Comparison of ENCODE assay signal across 8 cellular contexts in the genomic region with DNA sequence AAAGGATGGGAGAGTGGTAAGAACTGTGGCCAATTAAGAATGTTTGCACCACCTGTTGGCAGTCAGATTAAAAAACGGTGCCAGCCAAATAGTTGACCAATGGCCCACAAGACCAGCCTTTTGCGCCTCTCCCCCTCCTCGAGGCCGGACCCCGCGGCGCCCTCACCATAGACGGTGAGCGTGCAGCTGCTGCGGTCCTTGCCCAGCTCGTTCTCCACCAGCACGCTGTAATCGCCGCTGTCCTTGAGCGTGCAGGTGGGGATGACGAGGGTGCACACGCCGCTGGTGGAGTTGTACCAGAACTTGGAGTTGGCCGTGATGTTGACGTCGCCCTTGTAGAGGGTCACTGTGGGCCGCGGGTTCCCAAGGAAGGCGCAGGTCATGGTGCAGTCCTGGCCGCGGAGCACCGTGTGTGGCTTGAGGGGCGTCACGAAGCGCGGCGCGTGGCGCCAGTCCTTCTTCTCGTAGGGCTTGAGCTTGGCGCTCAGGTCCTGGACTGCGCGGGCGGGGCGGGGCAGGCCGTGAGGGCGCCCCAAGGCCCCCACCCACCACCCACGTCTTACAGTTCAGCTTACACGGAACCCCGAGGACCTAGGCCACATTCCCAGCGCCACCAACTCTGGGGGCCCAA. TPM values are rescaled to one million over a fixed set of nuclear protein-coding genes. Genes with fewer than 3 reads are reported as not detected.
DNase-seq lines count a peak whose midpoint lies in the region; ATAC-seq and TF ChIP-seq lines count a peak whose summit lies in the region.

No MANE protein-coding gene starts in this region.

- no peaks in the 10 kb centered on the region for H3K9me3 Mint-ChIP-seq in Calu3 (ENCODE audit: low read depth, unreplicated experiment)
- H3K9me3 Mint-ChIP-seq in T-helper 1 cell treated with Interleukin-12 subunit alpha and Interleukin-12 subunit beta and Interleukin-4 antibody, amounts not matched to agents 30 μg/mL and 1 μg/mL, for 36 hours, result no peaks in the 10 kb centered on the region
- no peaks in the 10 kb centered on the region for H3K9me3 Mint-ChIP-seq in endothelial cell (ENCODE audit: unreplicated experiment)
- H3K9me3 Mint-ChIP-seq in naive B cell, result no peaks in the 10 kb centered on the region

- no TSS peak for BruUV-seq in Calu3 (replicated peaks; lab: Mats Ljungman, UMichigan)

- intact Hi-C loops in Calu3 (cut with micrococcal nuclease; ENCODE audit: unreplicated experiment), result no loop called here

- H3K36me3 Mint-ChIP-seq in Calu3 (ENCODE audit: insufficient read depth, unreplicated experiment) (peaks cover 5% of the 10 kb centered on the region), endothelial cell (ENCODE audit: low read depth, unreplicated experiment) (no peaks in the 10 kb centered on the region), naive B cell (peaks cover 0 to 8% of the 10 kb centered on the region in 2 donors)
- H3K36me3 Mint-ChIP-seq in T-helper 1 cell treated with Interleukin-12 subunit alpha and Interleukin-12 subunit beta and Interleukin-4 antibody, amounts not matched to agents 30 μg/mL and 1 μg/mL, for 36 hours (ENCODE audit: low read depth), result no peaks in the 10 kb centered on the region

- H3K27ac Mint-ChIP-seq in Calu3 (ENCODE audit: unreplicated experiment) (no peak overlapping the region), endothelial cell (ENCODE audit: unreplicated experiment) (no peak overlapping the region), naive B cell (peak overlapping the region in 3 of 6 donors; percentile 86 to 99 (median 92))
- H3K27ac Mint-ChIP-seq in T-helper 1 cell treated with Interleukin-12 subunit alpha and Interleukin-12 subunit beta and Interleukin-4 antibody, amounts not matched to agents 30 μg/mL and 1 μg/mL, for 36 hours, result no peak overlapping the region

- H3K4me3 Mint-ChIP-seq in Calu3 (ENCODE audit: low read depth, unreplicated experiment) (peak overlapping the region; percentile 54), endothelial cell (ENCODE audit: unreplicated experiment) (peak overlapping the region; percentile 66), naive B cell (peak overlapping the region; percentile 79 to 96 (median 92))
- H3K4me3 Mint-ChIP-seq in T-helper 1 cell treated with Interleukin-12 subunit alpha and Interleukin-12 subunit beta and Interleukin-4 antibody, amounts not matched to agents 30 μg/mL and 1 μg/mL, for 36 hours, result peak overlapping the region; percentile 93

- CTCF ChIA-PET in Calu3 (lab: Charles Lee), result interaction anchor here (0.7 to 2.0 kb wide), 3 partner anchors 16 to 17 kb away, joined by 3 to 8 read pairs (median 3); no protein-coding TSS in a partner anchor

- TF ChIP-seq CTCF in Calu3 (IDR thresholded peaks at IDR 0.05; ENCODE audit: unreplicated experiment) (no peak), endothelial cell (IDR thresholded peaks at IDR 0.05; ENCODE audit: unreplicated experiment) (no peak)

- peak; percentile 31 to 35 for ATAC-seq in naive B cell (ENCODE audit: low read depth in 2 of 2)

- DNase-seq in Calu3, result no peak
- DNase-seq in endothelial cell (ENCODE audit: low spot score), result no peak
- DNase-seq in naive B cell, result peak; percentile 13
- no peak for DNase-seq in T1000 (lab: John Stamatoyannopoulos, UW)
- no peak for DNase-seq in glomerular visceral epithelial cell (ENCODE audit: extremely low spot score)
- no peak for DNase-seq in kidney glomerular epithelial cell (lab: John Stamatoyannopoulos, UW)
- no peak for DNase-seq in inferior parietal cortex (ENCODE audit: extremely low spot score)

- H3K27me3 Mint-ChIP-seq in Calu3 (ENCODE audit: unreplicated experiment), result peaks cover 79% of the 10 kb centered on the region
- peaks cover 58% of the 10 kb centered on the region for H3K27me3 Mint-ChIP-seq in T-helper 1 cell treated with Interleukin-12 subunit alpha and Interleukin-12 subunit beta and Interleukin-4 antibody, amounts not matched to agents 30 μg/mL and 1 μg/mL, for 36 hours (ENCODE audit: low read depth)
- H3K27me3 Mint-ChIP-seq in endothelial cell (ENCODE audit: unreplicated experiment), result peaks cover 8% of the 10 kb centered on the region
- H3K27me3 Mint-ChIP-seq in naive B cell, result peaks cover 0 to 34% (median 4%) of the 10 kb centered on the region in 3 donors

- H3K4me1 Mint-ChIP-seq in Calu3 (ENCODE audit: low read depth, unreplicated experiment) (peaks cover 5% of the 10 kb centered on the region), endothelial cell (ENCODE audit: unreplicated experiment) (peaks cover 6% of the 10 kb centered on the region), naive B cell (peaks cover 17 to 35% (median 25%) of the 10 kb centered on the region in 3 donors)
- H3K4me1 Mint-ChIP-seq in T-helper 1 cell treated with Interleukin-12 subunit alpha and Interleukin-12 subunit beta and Interleukin-4 antibody, amounts not matched to agents 30 μg/mL and 1 μg/mL, for 36 hours (ENCODE audit: low read depth), result peaks cover 21% of the 10 kb centered on the region

RNA-seq across cellular contexts. Expression of a gene that starts 7.2 kb away (rescaled TPM):
- 8.8 and 11.9 TPM in 2 replicates for total RNA-seq in Calu3 (2022)
- total RNA-seq in endothelial cell (ENCODE audit: unreplicated experiment), result 3.9 TPM
- 1 to 10 TPM in 1 of 6 donors, under 1 TPM in 4, not detected in 1; 0.45 to 1.1 (median 0.81) TPM for polyA plus RNA-seq in naive B cell (ENCODE audit: low read depth in 6 of 6)

RNA-seq across cellular contexts. Expression of a gene that starts 20.2 kb away (rescaled TPM):
- total RNA-seq in Calu3 (2022) (not detected in 2 replicates), endothelial cell (ENCODE audit: unreplicated experiment) (0.74 TPM)
- 1 to 10 TPM; 1.8 to 3.9 (median 2.9) TPM for polyA plus RNA-seq in naive B cell (ENCODE audit: low read depth in 6 of 6)
